21 cellular contexts compared by ENCODE assay signal in the genomic region with DNA sequence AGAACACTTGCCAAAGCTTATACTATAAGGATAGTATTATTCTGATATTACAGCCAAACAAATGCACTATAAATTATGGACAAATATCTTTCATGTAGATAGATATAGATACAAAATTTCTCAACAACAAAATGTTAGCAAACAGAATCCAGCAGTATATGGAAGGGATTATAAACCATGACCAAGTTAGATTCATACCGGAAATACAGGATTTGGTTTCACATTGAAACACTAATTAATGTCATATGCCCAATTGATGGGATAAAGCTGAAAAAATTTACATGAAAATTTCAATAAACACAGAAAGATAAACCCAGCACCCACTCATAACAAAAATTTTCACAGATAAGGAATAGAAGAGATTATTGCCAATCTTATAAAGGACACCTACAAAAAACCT.
"Had no signal": no experiment of that assay in that cellular context is flagged by ENCODE, and none has a peak within 500 bp of the region (broad histone marks: within the 10 kb centered on the region; RNA-seq: fewer than 3 reads in every experiment).

No MANE protein-coding gene starts in this region.

- ATAC-seq: gastrocnemius medialis; heart right ventricle; left lobe of liver; naive thymus-derived CD4-positive, alpha-beta T cell; sciatic nerve; stimulated activated memory B cell treated with anti-CD40 and anti-IgM and Interleukin-4, amounts not matched to agents 10 μg/mL and 1 μg/mL and 100 μg/mL, for 72 hours; upper lobe of right lung had no signal

- H3K4me3 ChIP-seq: gastrocnemius medialis, heart right ventricle, spleen, tibial artery, upper lobe of right lung, vagina had no signal

- H3K27me3 ChIP-seq: gastrocnemius medialis, heart right ventricle, neutrophil, spleen, tibial artery, upper lobe of right lung, vagina had no signal

- H3K27ac ChIP-seq: gastrocnemius medialis, heart right ventricle, neutrophil, spleen, tibial artery, upper lobe of right lung, vagina had no signal

- H3K36me3 ChIP-seq: gastrocnemius medialis, heart right ventricle, neutrophil, spleen, tibial artery, upper lobe of right lung, vagina had no signal

- H3K9me3 ChIP-seq: gastrocnemius medialis, neutrophil, upper lobe of right lung, vagina had no signal

- DNase-seq: effector CD4-positive, alpha-beta T cell; endodermal cell; erythroblast; gastrocnemius medialis; heart right ventricle; hypothalamus; islet precursor cell; mammary epithelial cell; naive thymus-derived CD4-positive, alpha-beta T cell; posterior cingulate gyrus; spleen; stimulated activated CD4-positive, alpha-beta T cell treated with anti-CD3 and anti-CD28 coated beads, Interleukin-15, amount 100 ng/mL, for 24 hours; stimulated activated CD4-positive, alpha-beta T cell treated with anti-CD3 and anti-CD28 coated beads, Interleukin-1b, Interleukin-23, amount 100 ng/mL, for 48 hours; stimulated activated CD4-positive, alpha-beta T cell treated with anti-CD3 and anti-CD28 coated beads, Interleukin-4, amount 100 ng/mL, for 24 hours; tibial artery; upper lobe of right lung had no signal

- H3K4me1 ChIP-seq: gastrocnemius medialis, heart right ventricle, spleen, tibial artery, upper lobe of right lung, vagina had no signal
